39 cellular contexts compared by ENCODE assay signal in the genomic region with DNA sequence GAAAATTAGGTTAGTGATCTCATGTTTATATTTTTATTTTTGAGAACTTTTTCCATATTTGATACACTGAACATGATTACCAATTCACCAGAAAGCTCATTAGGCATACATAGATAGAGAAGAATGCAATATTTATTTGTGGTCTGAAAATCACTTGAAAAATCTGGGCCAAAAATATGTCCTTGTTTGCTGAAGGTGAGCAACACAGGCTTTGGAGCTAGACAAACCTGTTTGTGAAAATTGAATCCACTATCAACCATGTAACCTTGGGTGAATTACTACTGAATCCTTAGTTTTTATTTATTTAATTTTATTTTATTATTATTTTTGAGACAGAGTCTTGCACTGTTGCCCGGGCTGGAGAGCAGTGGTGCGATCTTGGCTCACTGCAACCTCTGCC. TPM values are rescaled to one million over a fixed set of nuclear protein-coding genes. Genes with fewer than 3 reads are reported as not detected.
DNase-seq lines count a peak whose midpoint lies in the region; ATAC-seq, FAIRE-seq and TF ChIP-seq lines count a peak whose summit lies in the region.
"Had no signal": no experiment of that assay in that cellular context is flagged by ENCODE, and none has a peak within 500 bp of the region (broad histone marks: within the 10 kb centered on the region; RNA-seq: fewer than 3 reads in every experiment).

No MANE protein-coding gene starts in this region.

- no peaks in the 10 kb centered on the region for H3K79me2 ChIP-seq in PC-3 (ENCODE audit: low read length)

- no peaks in the 10 kb centered on the region for H3F3A ChIP-seq in PC-3 (ENCODE audit: low read length, unreplicated experiment)

- H3K4me3 ChIP-seq in PC-3 (ENCODE audit: low read length): no peak overlapping the region
- H3K4me3 ChIP-seq in bronchial epithelial cell (ENCODE audit: low read depth, low read length): no peak overlapping the region
- H3K4me3 ChIP-seq in epithelial cell of esophagus (ENCODE audit: low read length): no peak overlapping the region
- H3K4me3 ChIP-seq in esophagus squamous epithelium: no peak overlapping the region
- H3K4me3 ChIP-seq: A549; BLaER1; BLaER1 treated with 17β-estradiol and CSF1 and Interleukin-3, amounts not matched to agents 10 nM and 100 nM had no signal

- no peak overlapping the region for H3K4me2 ChIP-seq in PC-3 (ENCODE audit: low read length)
- H3K4me2 ChIP-seq: A549; BLaER1; BLaER1 treated with 17β-estradiol and CSF1 and Interleukin-3, amounts not matched to agents 10 nM and 100 nM had no signal

- H3K27me3 ChIP-seq in PC-3 (ENCODE audit: low read length) (no peaks in the 10 kb centered on the region), bronchial epithelial cell (ENCODE audit: control insufficient read depth, insufficient read depth, low read length) (no peaks in the 10 kb centered on the region), esophagus squamous epithelium (no peaks in the 10 kb centered on the region)
- H3K27me3 ChIP-seq: BE2C; BLaER1; BLaER1 treated with 17β-estradiol and CSF1 and Interleukin-3, amounts not matched to agents 10 nM and 100 nM had no signal

- H3K9me2 ChIP-seq in PC-3 (replicated peaks; ENCODE audit: low read length): no peaks in the 10 kb centered on the region

- no peak overlapping the region for H3K9ac ChIP-seq in PC-3 (ENCODE audit: low read length)
- H3K9ac ChIP-seq: BLaER1; BLaER1 treated with 17β-estradiol and CSF1 and Interleukin-3, amounts not matched to agents 10 nM and 100 nM had no signal

- peak; percentile 32; the same call in 1 of the 2 replicates for ATAC-seq in PC-3
- ATAC-seq: A549; CD8-positive, alpha-beta T cell had no signal

- POLR2A ChIA-PET in PC-3 (lab: Charles Lee; ENCODE audit: unreplicated experiment): no interaction called here

- TF ChIP-seq POLR2A in esophagus squamous epithelium (IDR thresholded peaks at IDR 0.05): no peak

- no peaks in the 10 kb centered on the region for H3K9me3 ChIP-seq in PC-3 (ENCODE audit: low read length)
- H3K9me3 ChIP-seq in esophagus squamous epithelium: no peaks in the 10 kb centered on the region
- H3K9me3 ChIP-seq: A549, BE2C, BLaER1, Caco-2 had no signal

- H3K27ac ChIP-seq in PC-3 (ENCODE audit: low read length): no peak overlapping the region
- H3K27ac ChIP-seq in esophagus squamous epithelium: no peak overlapping the region
- H3K27ac ChIP-seq: 22Rv1; A549; BLaER1; BLaER1 treated with 17β-estradiol and CSF1 and Interleukin-3, amounts not matched to agents 10 nM and 100 nM; C4-2B had no signal

- H3K4me1 ChIP-seq in PC-3 (ENCODE audit: insufficient read depth, low read length): peaks cover 16% of the 10 kb centered on the region
- H3K4me1 ChIP-seq in esophagus squamous epithelium: peaks cover 0 to 9% (median 3%) of the 10 kb centered on the region in 3 donors
- H3K4me1 ChIP-seq: A549; BE2C; BLaER1; BLaER1 treated with 17β-estradiol and CSF1 and Interleukin-3, amounts not matched to agents 10 nM and 100 nM; Caco-2 had no signal

- no peak for FAIRE-seq in bronchial epithelial cell (lab: Jason Lieb, UNC)
- FAIRE-seq: A204.1, A549, D721Med had no signal

- no peaks in the 10 kb centered on the region for H4K20me1 ChIP-seq in PC-3 (ENCODE audit: low read length)
- H4K20me1 ChIP-seq: BLaER1; BLaER1 treated with 17β-estradiol and CSF1 and Interleukin-3, amounts not matched to agents 10 nM and 100 nM had no signal

- H3K36me3 ChIP-seq in PC-3 (ENCODE audit: low read depth, low read length): no peaks in the 10 kb centered on the region
- H3K36me3 ChIP-seq in bronchial epithelial cell (ENCODE audit: control insufficient read depth, insufficient read depth, low read length): no peaks in the 10 kb centered on the region
- no peaks in the 10 kb centered on the region for H3K36me3 ChIP-seq in esophagus squamous epithelium
- H3K36me3 ChIP-seq: BE2C; BLaER1; BLaER1 treated with 17β-estradiol and CSF1 and Interleukin-3, amounts not matched to agents 10 nM and 100 nM had no signal

- DNase-seq in SIG-M5 treated with dmso at 0.1 percent for 504 hours (lab: John Stamatoyannopoulos, UW; ENCODE audit: unreplicated experiment) (peak; percentile 13), SIG-M5 (lab: John Stamatoyannopoulos, UW) (no peak), PC-3 (peak; percentile 73), bronchial epithelial cell (ENCODE audit: low read depth) (peak; percentile 5), epithelial cell of esophagus (ENCODE audit: low read depth) (peak; percentile 23), esophagus squamous epithelium (lab: John Stamatoyannopoulos, UW) (no peak), hypothalamus (lab: John Stamatoyannopoulos, UW) (no peak)
- DNase-seq in activated T-cell treated with anti-CD3 and anti-CD28 coated beads, Interleukin-2, amount 50 U/mL, for 1 hour: no peak
- DNase-seq: 8988T; ACHN; AML-193; BE2C; C1 segment of cervical spinal cord; Caco-2; Calu3; CD4-positive, alpha-beta memory T cell; CD4-positive, alpha-beta T cell; CD4-positive, CD25-positive, alpha-beta regulatory T cell; CD8-positive, alpha-beta memory T cell; CD8-positive, alpha-beta T cell; COR-L47; DMS 273 treated with DMSO at 0.1 percent for 48 hours; DMS153; DMS53; DMS79; DMS79 treated with DMSO at 0.1 percent for 48 hours; DND-41; EL had no signal

- intact Hi-C loops in PC-3 (cut with micrococcal nuclease) (no loop called here), esophagus squamous epithelium (cut with DNase I) (no loop called here)

- 79 to 94% methylated on average over 2 of the region's 2 CpGs for WGBS in esophagus squamous epithelium, 2 donors

- no peak overlapping the region for H2AFZ ChIP-seq in PC-3 (ENCODE audit: low read length)

- BruUV-seq in PC-3 (replicated peaks; lab: Mats Ljungman, UMichigan): no TSS peak

- no peak for TF ChIP-seq CTCF in PC-3 (conservative IDR thresholded peaks at IDR 0.05; ENCODE audit: low read depth, low read length)
- TF ChIP-seq CTCF in bronchial epithelial cell (IDR thresholded peaks at IDR 0.05; ENCODE audit: insufficient read depth, low read length, severe bottlenecking): no peak
- no peak for TF ChIP-seq CTCF in epithelial cell of esophagus (IDR thresholded peaks at IDR 0.05; ENCODE audit: insufficient read depth, low read depth, low read length, missing control alignments)
- no peak for TF ChIP-seq CTCF in esophagus squamous epithelium (IDR thresholded peaks at IDR 0.05)

- CTCF ChIA-PET in PC-3 (lab: Charles Lee): no interaction called here

RNA-seq across cellular contexts. Expression of gene ZSWIM2, which starts 46.5 kb away (rescaled TPM):
- total RNA-seq in PC-3 (2014; rRNA removed) (not detected in 2 replicates), bronchial epithelial cell (not detected in 2 replicates), esophagus squamous epithelium (not detected)
- total RNA-seq: A172; A673; B cell; Caco-2; Calu3; CD4-positive, alpha-beta memory T cell; CD4-positive, alpha-beta T cell; CD4-positive, CD25-positive, alpha-beta regulatory T cell; CD8-positive, alpha-beta memory T cell; CD8-positive, alpha-beta T cell; Daoy had no signal

Comparison
In these comparisons a context has a peak if more than half of its experiments do, and no peak if none do; other contexts are left out.
1. DNase-seq: peak in SIG-M5 treated with dmso at 0.1 percent for 504 hours (single experiment), PC-3 (single experiment), bronchial epithelial cell (single experiment) and epithelial cell of esophagus (single experiment); none in SIG-M5 (single experiment), activated T-cell treated with anti-CD3 and anti-CD28 coated beads, Interleukin-2, amount 50 U/mL, for 1 hour (single experiment), esophagus squamous epithelium (single experiment) and hypothalamus (0 of 51).